Comparison of ENCODE assay signal across 11 cellular contexts in genomic region chr2:29606105-29606871, GRCh38.
A peak's percentile ranks its signal among the peaks of the same experiment; 100 is the strongest.
DNase-seq lines count a peak whose midpoint lies in the region; ATAC-seq and FAIRE-seq lines count a peak whose summit lies in the region.
"Had no signal": no experiment of that assay in that cellular context is flagged by ENCODE, and none has a peak within 500 bp of the region (broad histone marks: within the 10 kb centered on the region; RNA-seq: fewer than 3 reads in every experiment).

No MANE protein-coding gene starts in this region.

- no peaks in the 10 kb centered on the region for H3K9me3 ChIP-seq in small intestine (ENCODE audit: control insufficient read depth, low read depth)
- H3K9me3 ChIP-seq: right lobe of liver had no signal

- H3K27ac ChIP-seq in epithelial cell of prostate, result peak overlapping the region; percentile 84
- no peak overlapping the region for H3K27ac ChIP-seq in small intestine (ENCODE audit: low read depth in 1 of 2, low read length in 1 of 2)
- H3K27ac ChIP-seq: right lobe of liver had no signal

- H3K27me3 ChIP-seq in small intestine (ENCODE audit: control insufficient read depth in 2 of 2, insufficient read depth in 2 of 2, low read length in 2 of 2), result no peaks in the 10 kb centered on the region
- H3K27me3 ChIP-seq: right lobe of liver had no signal

- ATAC-seq in HG03571 (IDR thresholded peaks at IDR 0.05; ENCODE audit: unreplicated experiment), result no peak
- ATAC-seq: right lobe of liver had no signal

- no peaks in the 10 kb centered on the region for H3K4me1 ChIP-seq in small intestine (ENCODE audit: control insufficient read depth in 2 of 2, insufficient read depth in 1 of 2, low read depth in 1 of 2, low read length in 1 of 2)
- H3K4me1 ChIP-seq: right lobe of liver had no signal

- no peaks in the 10 kb centered on the region for H3K36me3 ChIP-seq in small intestine (ENCODE audit: control insufficient read depth in 2 of 2, insufficient read depth in 2 of 2, low read length in 2 of 2)
- H3K36me3 ChIP-seq: right lobe of liver had no signal

- DNase-seq in GM04503 (ENCODE audit: low read depth) (peak; percentile 87), NCI-H446 treated with DMSO at 0.1 percent for 48 hours (lab: John Stamatoyannopoulos, UW) (peak; percentile 90), epithelial cell of prostate (ENCODE audit: low read depth, low spot score) (peak; percentile 16), pulmonary artery endothelial cell (ENCODE audit: low read depth, low spot score) (peak; percentile 68), small intestine (no peak), GM19238 (ENCODE audit: insufficient read length, low spot score) (no peak), epidermal melanocyte (ENCODE audit: insufficient read length, low spot score) (no peak)
- DNase-seq: DMS153, NCI-H1048, right lobe of liver had no signal

- 81 to 90% (median 84%) methylated on average over 1 of the region's 1 CpG for WGBS in small intestine, 3 donors

- H3K4me3 ChIP-seq in small intestine (ENCODE audit: low read depth in 1 of 2, low read length in 2 of 2), result no peak overlapping the region
- H3K4me3 ChIP-seq: right lobe of liver had no signal

- FAIRE-seq in small intestine (lab: Jason Lieb, UNC), result no peak

Comparison
In these comparisons a context has a peak if more than half of its experiments do, and no peak if none do; other contexts are left out.
1. DNase-seq: peak in GM04503 (single experiment), NCI-H446 treated with DMSO at 0.1 percent for 48 hours (single experiment), epithelial cell of prostate (single experiment) and pulmonary artery endothelial cell (single experiment); none in small intestine (single experiment), GM19238 (single experiment) and epidermal melanocyte (single experiment).